In the genomic region with DNA sequence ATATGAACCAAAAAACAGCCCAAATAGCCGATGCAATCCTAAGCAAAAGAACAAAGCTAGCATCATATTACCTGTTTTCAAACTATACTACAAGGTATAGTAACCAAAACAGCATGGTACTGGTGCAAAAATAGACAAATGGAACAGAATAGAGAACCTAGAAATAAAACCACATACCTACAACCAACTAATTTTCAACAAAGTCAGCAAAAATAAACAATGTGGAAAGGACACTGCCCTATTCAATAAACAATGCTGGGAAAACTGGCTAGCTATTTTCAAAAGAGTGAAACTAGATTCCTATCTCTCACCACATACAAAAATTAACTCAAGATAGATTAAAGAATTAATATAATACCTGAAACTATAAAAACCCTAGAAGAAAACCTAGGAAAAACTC, we compare ENCODE assay signal across 11 cellular contexts. TPM values are rescaled to one million over a fixed set of nuclear protein-coding genes. Genes with fewer than 3 reads are reported as not detected.
"Had no signal": no experiment of that assay in that cellular context is flagged by ENCODE, and none has a peak within 500 bp of the region (broad histone marks: within the 10 kb centered on the region; RNA-seq: fewer than 3 reads in every experiment).

No MANE protein-coding gene starts in this region.

- H3K36me3 ChIP-seq: HAP-1 had no signal

- H3K4me1 Mint-ChIP-seq: IgD-negative memory B cell had no signal

- H3K4me3 ChIP-seq: GM23248, HAP-1 had no signal

- H3K9me3 ChIP-seq: HAP-1 had no signal

- H3K27ac ChIP-seq: GM23248, HL-60 had no signal

- DNase-seq: GM23248, GOT3, H7, HFFc6, KG1 had no signal

- H3K27ac Mint-ChIP-seq: HFFc6, IgD-negative memory B cell had no signal

- H3K9ac ChIP-seq: GM23248 had no signal

- H3K4me1 ChIP-seq: HAP-1 had no signal

- ATAC-seq: HCT116 had no signal

- H3K4me3 Mint-ChIP-seq: HFFc6 had no signal

- H2AFZ ChIP-seq: GM23248 had no signal

RNA-seq across cellular contexts. Expression of a gene that starts 17.8 kb away (rescaled TPM):
- total RNA-seq: GM23248, H4, H7, HFFc6, HT1080 had no signal
- polyA plus RNA-seq: GM23248, IgD-negative memory B cell had no signal
